In genomic region chr6:56947931-56948330, GRCh38 we compare ENCODE assay signal across 26 cellular contexts. TPM values are rescaled to one million over a fixed set of nuclear protein-coding genes. Genes with fewer than 3 reads are reported as not detected.
"Had no signal": no experiment of that assay in that cellular context is flagged by ENCODE, and none has a peak within 500 bp of the region (broad histone marks: within the 10 kb centered on the region; RNA-seq: fewer than 3 reads in every experiment).

No MANE protein-coding gene starts in this region.

- ATAC-seq: left lobe of liver; naive thymus-derived CD4-positive, alpha-beta T cell; psoas muscle; right cardiac atrium; stimulated activated effector memory CD8-positive, alpha-beta T cell treated with anti-CD3 and anti-CD28 coated beads, Interleukin-12 subunit alpha, Interleukin-12 subunit beta, amount 100 ng/mL, for 72 hours had no signal

- H3K4me1 Mint-ChIP-seq: nephron; stimulated activated effector memory CD8-positive, alpha-beta T cell treated with anti-CD3 and anti-CD28 coated beads, Interleukin-12 subunit alpha, Interleukin-12 subunit beta, amount 100 ng/mL, for 72 hours had no signal

- H3K4me3 ChIP-seq: coronary artery, esophagus squamous epithelium, ovary, psoas muscle, sigmoid colon, stomach, thyroid gland had no signal

- H3K27ac Mint-ChIP-seq: naive thymus-derived CD4-positive, alpha-beta T cell; nephron; stimulated activated effector memory CD8-positive, alpha-beta T cell treated with anti-CD3 and anti-CD28 coated beads, Interleukin-12 subunit alpha, Interleukin-12 subunit beta, amount 100 ng/mL, for 72 hours had no signal

- H3K4me1 ChIP-seq: psoas muscle, stomach, thyroid gland had no signal

- H3K27ac ChIP-seq: coronary artery, esophagus squamous epithelium, ovary, psoas muscle, sigmoid colon, stomach, thyroid gland had no signal

- H3K27me3 ChIP-seq: ovary, sigmoid colon, thyroid gland had no signal

- H3K36me3 Mint-ChIP-seq: naive thymus-derived CD4-positive, alpha-beta T cell; stimulated activated effector memory CD8-positive, alpha-beta T cell treated with anti-CD3 and anti-CD28 coated beads, Interleukin-12 subunit alpha, Interleukin-12 subunit beta, amount 100 ng/mL, for 72 hours had no signal

- H3K9me3 ChIP-seq: esophagus squamous epithelium, ovary, psoas muscle, sigmoid colon, stomach, thyroid gland had no signal

- H3K4me3 Mint-ChIP-seq: naive thymus-derived CD4-positive, alpha-beta T cell; nephron; stimulated activated effector memory CD8-positive, alpha-beta T cell treated with anti-CD3 and anti-CD28 coated beads, Interleukin-12 subunit alpha, Interleukin-12 subunit beta, amount 100 ng/mL, for 72 hours had no signal

- DNase-seq: dermis blood vessel endothelial cell; effector memory CD4-positive, alpha-beta T cell; erythroblast; esophagus squamous epithelium; kidney; mesendoderm; midbrain; naive thymus-derived CD4-positive, alpha-beta T cell; nucleus accumbens; ovary; posterior cingulate gyrus; psoas muscle; right cardiac atrium; sigmoid colon; stimulated activated CD4-positive, alpha-beta T cell treated with anti-CD3 and anti-CD28 coated beads, Interleukin-2, amount 100 ng/mL, for 24 hours; stimulated activated CD4-positive, alpha-beta T cell treated with anti-CD3 and anti-CD28 coated beads, Interleukin-4, amount 100 ng/mL, for 24 hours; stimulated activated naive CD4-positive, alpha-beta T cell treated with Interleukin-2 at 50 U/mL for 16 hours; stomach; thyroid gland; trophoblast cell had no signal

- H3K36me3 ChIP-seq: esophagus squamous epithelium, ovary, sigmoid colon, stomach, thyroid gland had no signal

- H3K9me3 Mint-ChIP-seq: stimulated activated effector memory CD8-positive, alpha-beta T cell treated with anti-CD3 and anti-CD28 coated beads, Interleukin-12 subunit alpha, Interleukin-12 subunit beta, amount 100 ng/mL, for 72 hours had no signal

RNA-seq across cellular contexts. Expression of gene BEND6, which starts 7.0 kb away (rescaled TPM):
- total RNA-seq: left lobe of liver, lung microvascular endothelial cell, skeletal muscle tissue had no signal
- polyA plus RNA-seq: naive thymus-derived CD4-positive, alpha-beta T cell had no signal
